Comparison of ENCODE assay signal across 24 cellular contexts in the genomic region with DNA sequence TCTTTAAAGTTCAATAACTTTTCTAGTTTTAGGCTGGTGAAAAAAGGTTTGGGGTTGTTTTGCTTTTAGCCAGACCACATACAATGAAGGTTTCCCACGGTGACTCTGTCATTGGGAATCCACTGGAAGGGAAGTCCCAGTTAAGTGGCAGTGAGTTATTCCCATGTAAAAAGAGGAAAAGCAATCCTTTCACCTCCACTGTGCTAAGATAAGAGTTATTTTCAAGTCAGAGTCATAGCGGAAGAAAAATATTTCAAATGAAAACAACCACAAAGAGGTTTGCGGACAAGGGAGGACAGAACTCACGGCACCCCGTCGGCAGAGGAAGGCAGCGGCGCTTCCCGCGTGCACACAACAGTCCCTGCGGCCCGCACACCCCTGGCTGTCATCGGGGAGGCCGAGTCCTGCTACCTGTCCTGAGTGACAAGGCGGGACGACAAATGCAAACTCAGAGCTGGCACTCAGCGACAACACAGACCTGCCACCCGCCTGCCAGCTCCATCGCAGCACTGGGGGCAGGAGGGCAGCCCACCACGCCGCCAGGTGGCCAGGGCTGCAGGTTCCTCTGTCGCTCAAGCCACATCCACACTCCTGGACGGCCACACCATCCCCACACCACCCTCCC. TPM values are rescaled to one million over a fixed set of nuclear protein-coding genes. Genes with fewer than 3 reads are reported as not detected.
DNase-seq lines count a peak whose midpoint lies in the region; ATAC-seq and TF ChIP-seq lines count a peak whose summit lies in the region.
"Had no signal": no experiment of that assay in that cellular context is flagged by ENCODE, and none has a peak within 500 bp of the region (broad histone marks: within the 10 kb centered on the region; RNA-seq: fewer than 3 reads in every experiment).

No MANE protein-coding gene starts in this region.

- no peak overlapping the region for H3K23ac ChIP-seq in mesendoderm (ENCODE audit: low read length)

- peak overlapping the region in 1 of 2 donors; percentile 13 for H3K4me3 Mint-ChIP-seq in stimulated activated naive CD8-positive, alpha-beta T cell treated with anti-CD3 and anti-CD28 coated beads, Interleukin-15, amount 100 ng/mL, for 72 hours
- H3K4me3 Mint-ChIP-seq: T-helper 2 cell treated with Interferon-gamma antibody and Interleukin-4, amounts not matched to agents 5 μg/mL and 100 μg/mL, for 36 hours had no signal

- H3K4me1 ChIP-seq in mesendoderm (ENCODE audit: control insufficient read depth, low read depth, low read length), result peaks cover 6% of the 10 kb centered on the region
- H3K4me1 ChIP-seq: spleen had no signal

- no peak overlapping the region for H4K8ac ChIP-seq in mesendoderm (ENCODE audit: low read depth, low read length)

- in situ Hi-C loops in astrocyte of the spinal cord (cut with HindIII; ENCODE audit: low sequenced_read_pairs), result no loop called here

- no peaks in the 10 kb centered on the region for H3K79me1 ChIP-seq in mesendoderm (ENCODE audit: low read length)

- no peak overlapping the region for H3K27ac ChIP-seq in mesendoderm (ENCODE audit: low read depth, low read length)
- H3K27ac ChIP-seq in dorsolateral prefrontal cortex, result no peak overlapping the region
- H3K27ac ChIP-seq: spleen, VCaP had no signal

- no peak for DNase-seq in stimulated activated naive CD8-positive, alpha-beta T cell treated with anti-CD3 and anti-CD28 coated beads, Interleukin-15, amount 100 ng/mL, for 72 hours
- DNase-seq in stimulated activated naive CD8-positive, alpha-beta T cell treated with anti-CD3 and anti-CD28 coated beads, Interleukin-15, Interleukin-2, amounts not matched to agents 100 U/mL and 50 U/mL, for 24 hours, result no peak
- DNase-seq in astrocyte of the spinal cord (ENCODE audit: low read depth, low spot score), result peak; percentile 29
- no peak for DNase-seq in mesendoderm
- no peak for DNase-seq in NCI-H1436 treated with DMSO at 0.1 percent for 48 hours (lab: John Stamatoyannopoulos, UW)
- no peak for DNase-seq in dorsolateral prefrontal cortex
- no peak for DNase-seq in COR-L47 (lab: John Stamatoyannopoulos, UW)
- DNase-seq in NCI-H146 (lab: John Stamatoyannopoulos, UW), result no peak
- DNase-seq: activated CD4-positive, alpha-beta T cell treated with anti-CD3 and anti-CD28 coated beads, Interleukin-2, amount 50 U/mL, for 1 hour; activated effector memory CD4-positive, alpha-beta T cell treated with Interleukin-2 at 50 U/mL for 16 hours; dermis blood vessel endothelial cell; HCEC 1CT; mammary epithelial cell; NCI-H187 treated with DMSO at 0.1 percent for 48 hours; NCI-H226; NCI-H748 treated with DMSO at 0.1 percent for 48 hours; RPMI8226; spleen; stimulated activated CD4-positive, alpha-beta T cell treated with anti-CD3 and anti-CD28 coated beads, Interleukin-2, amount 100 ng/mL, for 48 hours; stimulated activated naive CD4-positive, alpha-beta T cell had no signal

- no peak overlapping the region for H2BK15ac ChIP-seq in mesendoderm (replicated peaks; ENCODE audit: low read depth)

- no CpG with 5 or more reads among the region's 23 CpGs for WGBS in mesendoderm (ENCODE audit: extremely low coverage, insufficient coverage, low lambda C conversion rate)

- H3K4me3 ChIP-seq in astrocyte of the spinal cord (ENCODE audit: low read depth, low read length) (no peak overlapping the region), mesendoderm (ENCODE audit: low read length) (no peak overlapping the region), dorsolateral prefrontal cortex (no peak overlapping the region)
- H3K4me3 ChIP-seq: spleen had no signal

- no peaks in the 10 kb centered on the region for H3K36me3 ChIP-seq in mesendoderm (ENCODE audit: control insufficient read depth, insufficient read depth, low read length)
- H3K36me3 ChIP-seq: spleen had no signal

- H3K27me3 ChIP-seq in mesendoderm (ENCODE audit: insufficient read depth, low read length, poor library complexity), result no peaks in the 10 kb centered on the region
- peaks cover 0 to 4% (median 0%) of the 10 kb centered on the region in 45 donors for H3K27me3 ChIP-seq in dorsolateral prefrontal cortex

- peaks cover 19% of the 10 kb centered on the region for H3K4me1 Mint-ChIP-seq in stimulated activated naive CD8-positive, alpha-beta T cell treated with anti-CD3 and anti-CD28 coated beads, Interleukin-15, amount 100 ng/mL, for 72 hours

- no peak overlapping the region for H3K27ac Mint-ChIP-seq in stimulated activated naive CD8-positive, alpha-beta T cell treated with anti-CD3 and anti-CD28 coated beads, Interleukin-15, amount 100 ng/mL, for 72 hours
- H3K27ac Mint-ChIP-seq: T-helper 2 cell treated with Interferon-gamma antibody and Interleukin-4, amounts not matched to agents 5 μg/mL and 100 μg/mL, for 36 hours had no signal

- no peak overlapping the region for H3K9ac ChIP-seq in mesendoderm (ENCODE audit: low read length)

- no peak overlapping the region for H2BK120ac ChIP-seq in mesendoderm (ENCODE audit: low read depth, low read length)

- no peak overlapping the region for H3K4me2 ChIP-seq in mesendoderm (ENCODE audit: low read length)

- H3K18ac ChIP-seq in mesendoderm (ENCODE audit: low read length), result no peak overlapping the region

- H3K56ac ChIP-seq in mesendoderm (ENCODE audit: low read length), result peak overlapping the region; percentile 17

- H3K79me2 ChIP-seq in mesendoderm (ENCODE audit: control insufficient read depth, insufficient read depth, low read length), result no peaks in the 10 kb centered on the region

- H2BK5ac ChIP-seq in mesendoderm (ENCODE audit: low read length), result peak overlapping the region; percentile 28

- H4K5ac ChIP-seq in mesendoderm (ENCODE audit: low read length), result no peak overlapping the region

- TF ChIP-seq CTCF in astrocyte of the spinal cord (IDR thresholded peaks at IDR 0.05; ENCODE audit: low read depth, low read length), result no peak
- no peak for TF ChIP-seq CTCF in dorsolateral prefrontal cortex (IDR thresholded peaks at IDR 0.05 in 54 of 56, conservative IDR thresholded peaks at IDR 0.05 in 2 of 56; ENCODE audit: low read depth in 1 of 56, partially characterized antibody in 56 of 56)

- peak; percentile 64 for ATAC-seq in stimulated activated naive CD8-positive, alpha-beta T cell treated with anti-CD3 and anti-CD28 coated beads, Interleukin-15, amount 100 ng/mL, for 72 hours
- no peak for ATAC-seq in stimulated activated naive CD8-positive, alpha-beta T cell treated with anti-CD3 and anti-CD28 coated beads, Interleukin-15, Interleukin-2, amounts not matched to agents 100 U/mL and 50 U/mL, for 24 hours

- H3K9me3 Mint-ChIP-seq in stimulated activated naive CD8-positive, alpha-beta T cell treated with anti-CD3 and anti-CD28 coated beads, Interleukin-15, amount 100 ng/mL, for 72 hours, result no peaks in the 10 kb centered on the region
- H3K9me3 Mint-ChIP-seq: T-helper 2 cell treated with Interferon-gamma antibody and Interleukin-4, amounts not matched to agents 5 μg/mL and 100 μg/mL, for 36 hours had no signal

- intact Hi-C loops in dorsolateral prefrontal cortex (cut with DNase I), result no loop called here

- H3K4ac ChIP-seq in mesendoderm (ENCODE audit: low read depth, low read length), result no peak overlapping the region

- peaks cover 39% of the 10 kb centered on the region for H3K27me3 Mint-ChIP-seq in stimulated activated naive CD8-positive, alpha-beta T cell treated with anti-CD3 and anti-CD28 coated beads, Interleukin-15, amount 100 ng/mL, for 72 hours

- no peak overlapping the region for H2AK5ac ChIP-seq in mesendoderm (ENCODE audit: low read length)

RNA-seq across cellular contexts. Expression of gene PAPOLB, which starts 9.3 kb away (rescaled TPM):
- polyA plus RNA-seq in mesendoderm (2013, experiment 1 of 2), result not detected
- 0.01 TPM for polyA plus RNA-seq in mesendoderm (2013, experiment 2 of 2)
- 1 to 10 TPM in 18 of 120 experiments, under 1 TPM in 102; 0.19 to 1.7 (median 0.60) TPM for total RNA-seq in dorsolateral prefrontal cortex
- total RNA-seq: bronchial epithelial cell, renal cortical epithelial cell had no signal
- polyA plus RNA-seq: mammary epithelial cell, spleen had no signal

RNA-seq across cellular contexts. Expression of gene RADIL, which starts 12.3 kb away (rescaled TPM):
- 1.6 TPM for polyA plus RNA-seq in mesendoderm (2013, experiment 1 of 2)
- 1.4 TPM for polyA plus RNA-seq in mesendoderm (2013, experiment 2 of 2)
- 10 to 100 TPM in 57 of 120 experiments, 1 to 10 TPM in 63; 4.3 to 23.4 (median 9.7) TPM for total RNA-seq in dorsolateral prefrontal cortex
- total RNA-seq: renal cortical epithelial cell had no signal
